ENCODE assay signal across 1 cellular context in the genomic region with DNA sequence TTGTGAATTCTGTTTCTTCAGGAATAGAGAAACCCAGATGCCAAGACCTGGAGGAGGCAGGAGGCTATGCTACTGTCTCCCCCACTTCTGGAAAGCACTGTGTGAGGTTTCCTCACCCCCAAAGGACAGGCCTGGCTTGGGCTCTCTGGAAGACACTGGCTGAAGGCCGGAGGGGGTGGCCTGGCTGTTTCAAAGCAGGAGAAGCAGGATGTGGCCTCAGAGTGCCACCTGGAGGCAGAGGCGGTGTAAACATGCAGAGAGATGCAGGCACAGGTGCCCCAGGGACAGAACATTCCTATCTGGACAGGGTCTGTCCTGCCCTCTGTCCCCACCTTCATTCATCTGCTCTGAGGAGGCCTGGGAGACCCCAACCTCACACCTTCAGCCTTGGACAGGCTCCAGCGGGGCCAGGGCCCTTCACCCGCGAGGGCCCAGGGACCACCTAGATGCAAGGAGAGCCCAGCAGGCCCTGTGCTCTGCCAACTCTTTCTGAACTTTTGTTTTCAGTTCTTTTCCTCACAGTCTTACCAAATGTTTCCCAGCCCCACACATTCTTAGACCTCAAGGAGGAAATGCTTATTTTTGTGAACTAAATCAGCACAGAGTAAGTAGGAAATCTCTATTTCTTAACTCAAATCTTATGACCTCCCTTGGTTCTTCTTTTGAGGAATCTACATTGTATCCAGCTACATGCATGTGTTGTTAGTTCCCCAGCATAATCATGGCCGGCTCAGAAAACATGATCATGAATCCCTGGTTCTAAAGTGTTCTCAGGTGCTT.
A peak's percentile ranks its signal among the peaks of the same experiment; 100 is the strongest.
TF ChIP-seq lines count a peak whose summit lies in the region.

No MANE protein-coding gene starts in this region.

TF ChIP-seq in HepG2, 621 proteins besides CTCF, POLR2A, EP300 and RAD21 (continued from another document and continues in another):
- TF ChIP-seq, protein P1, sequence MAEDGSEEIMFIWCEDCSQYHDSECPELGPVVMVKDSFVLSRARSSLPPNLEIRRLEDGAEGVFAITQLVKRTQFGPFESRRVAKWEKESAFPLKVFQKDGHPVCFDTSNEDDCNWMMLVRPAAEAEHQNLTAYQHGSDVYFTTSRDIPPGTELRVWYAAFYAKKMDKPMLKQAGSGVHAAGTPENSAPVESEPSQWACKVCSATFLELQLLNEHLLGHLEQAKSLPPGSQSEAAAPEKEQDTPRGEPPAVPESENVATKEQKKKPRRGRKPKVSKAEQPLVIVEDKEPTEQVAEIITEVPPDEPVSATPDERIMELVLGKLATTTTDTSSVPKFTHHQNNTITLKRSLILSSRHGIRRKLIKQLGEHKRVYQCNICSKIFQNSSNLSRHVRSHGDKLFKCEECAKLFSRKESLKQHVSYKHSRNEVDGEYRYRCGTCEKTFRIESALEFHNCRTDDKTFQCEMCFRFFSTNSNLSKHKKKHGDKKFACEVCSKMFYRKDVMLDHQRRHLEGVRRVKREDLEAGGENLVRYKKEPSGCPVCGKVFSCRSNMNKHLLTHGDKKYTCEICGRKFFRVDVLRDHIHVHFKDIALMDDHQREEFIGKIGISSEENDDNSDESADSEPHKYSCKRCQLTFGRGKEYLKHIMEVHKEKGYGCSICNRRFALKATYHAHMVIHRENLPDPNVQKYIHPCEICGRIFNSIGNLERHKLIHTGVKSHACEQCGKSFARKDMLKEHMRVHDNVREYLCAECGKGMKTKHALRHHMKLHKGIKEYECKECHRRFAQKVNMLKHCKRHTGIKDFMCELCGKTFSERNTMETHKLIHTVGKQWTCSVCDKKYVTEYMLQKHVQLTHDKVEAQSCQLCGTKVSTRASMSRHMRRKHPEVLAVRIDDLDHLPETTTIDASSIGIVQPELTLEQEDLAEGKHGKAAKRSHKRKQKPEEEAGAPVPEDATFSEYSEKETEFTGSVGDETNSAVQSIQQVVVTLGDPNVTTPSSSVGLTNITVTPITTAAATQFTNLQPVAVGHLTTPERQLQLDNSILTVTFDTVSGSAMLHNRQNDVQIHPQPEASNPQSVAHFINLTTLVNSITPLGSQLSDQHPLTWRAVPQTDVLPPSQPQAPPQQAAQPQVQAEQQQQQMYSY (CRISPR knock-in tag; IDR thresholded peaks at IDR 0.05): no peak
- TF ChIP-seq BORCS8-MEF2B (CRISPR knock-in tag; IDR thresholded peaks at IDR 0.05) (no peak), ZNF253 (CRISPR knock-in tag; IDR thresholded peaks at IDR 0.05; ENCODE audit: borderline replicate concordance) (no peak), MAF1 (CRISPR knock-in tag; IDR thresholded peaks at IDR 0.05; ENCODE audit: borderline replicate concordance) (no peak), TEAD3 (CRISPR knock-in tag; optimal IDR thresholded peaks at IDR 0.05; ENCODE audit: borderline replicate concordance) (peak; percentile 50), REPIN1 (CRISPR knock-in tag; IDR thresholded peaks at IDR 0.05; ENCODE audit: borderline replicate concordance, low read depth) (no peak), NCOA5 (CRISPR knock-in tag; IDR thresholded peaks at IDR 0.05) (no peak), ADNP (CRISPR knock-in tag; IDR thresholded peaks at IDR 0.05) (no peak), ZNF451 (CRISPR knock-in tag; IDR thresholded peaks at IDR 0.05) (no peak), ELF4 (CRISPR knock-in tag; IDR thresholded peaks at IDR 0.05; ENCODE audit: borderline replicate concordance) (no peak), KLF16 (CRISPR knock-in tag; IDR thresholded peaks at IDR 0.05) (peak in 1 of 2 experiments; percentile 57; a peak in 1 of 4 replicates), HOXA7 (CRISPR knock-in tag; IDR thresholded peaks at IDR 0.05) (no peak), ZNF879 (CRISPR knock-in tag; IDR thresholded peaks at IDR 0.05) (no peak), ZNF354B (CRISPR knock-in tag; IDR thresholded peaks at IDR 0.05) (no peak), CBX2 (IDR thresholded peaks at IDR 0.05; ENCODE audit: low read depth, low read length) (no peak), CBX2 (CRISPR knock-in tag; IDR thresholded peaks at IDR 0.05; ENCODE audit: low read depth) (no peak), SRF (IDR thresholded peaks at IDR 0.05; ENCODE audit: low read depth, low read length) (no peak), ARNT (IDR thresholded peaks at IDR 0.05) (no peak), MEF2D (CRISPR knock-in tag; IDR thresholded peaks at IDR 0.05) (no peak), SMYD3 (CRISPR knock-in tag; IDR thresholded peaks at IDR 0.05) (no peak), CBFB (CRISPR knock-in tag; IDR thresholded peaks at IDR 0.05) (no peak), RELA (CRISPR knock-in tag; IDR thresholded peaks at IDR 0.05) (no peak), HOXA9 (CRISPR knock-in tag; IDR thresholded peaks at IDR 0.05; ENCODE audit: borderline replicate concordance) (no peak), ZNF207 (IDR thresholded peaks at IDR 0.05; ENCODE audit: borderline replicate concordance) (no peak)
- TF ChIP-seq, protein P2, sequence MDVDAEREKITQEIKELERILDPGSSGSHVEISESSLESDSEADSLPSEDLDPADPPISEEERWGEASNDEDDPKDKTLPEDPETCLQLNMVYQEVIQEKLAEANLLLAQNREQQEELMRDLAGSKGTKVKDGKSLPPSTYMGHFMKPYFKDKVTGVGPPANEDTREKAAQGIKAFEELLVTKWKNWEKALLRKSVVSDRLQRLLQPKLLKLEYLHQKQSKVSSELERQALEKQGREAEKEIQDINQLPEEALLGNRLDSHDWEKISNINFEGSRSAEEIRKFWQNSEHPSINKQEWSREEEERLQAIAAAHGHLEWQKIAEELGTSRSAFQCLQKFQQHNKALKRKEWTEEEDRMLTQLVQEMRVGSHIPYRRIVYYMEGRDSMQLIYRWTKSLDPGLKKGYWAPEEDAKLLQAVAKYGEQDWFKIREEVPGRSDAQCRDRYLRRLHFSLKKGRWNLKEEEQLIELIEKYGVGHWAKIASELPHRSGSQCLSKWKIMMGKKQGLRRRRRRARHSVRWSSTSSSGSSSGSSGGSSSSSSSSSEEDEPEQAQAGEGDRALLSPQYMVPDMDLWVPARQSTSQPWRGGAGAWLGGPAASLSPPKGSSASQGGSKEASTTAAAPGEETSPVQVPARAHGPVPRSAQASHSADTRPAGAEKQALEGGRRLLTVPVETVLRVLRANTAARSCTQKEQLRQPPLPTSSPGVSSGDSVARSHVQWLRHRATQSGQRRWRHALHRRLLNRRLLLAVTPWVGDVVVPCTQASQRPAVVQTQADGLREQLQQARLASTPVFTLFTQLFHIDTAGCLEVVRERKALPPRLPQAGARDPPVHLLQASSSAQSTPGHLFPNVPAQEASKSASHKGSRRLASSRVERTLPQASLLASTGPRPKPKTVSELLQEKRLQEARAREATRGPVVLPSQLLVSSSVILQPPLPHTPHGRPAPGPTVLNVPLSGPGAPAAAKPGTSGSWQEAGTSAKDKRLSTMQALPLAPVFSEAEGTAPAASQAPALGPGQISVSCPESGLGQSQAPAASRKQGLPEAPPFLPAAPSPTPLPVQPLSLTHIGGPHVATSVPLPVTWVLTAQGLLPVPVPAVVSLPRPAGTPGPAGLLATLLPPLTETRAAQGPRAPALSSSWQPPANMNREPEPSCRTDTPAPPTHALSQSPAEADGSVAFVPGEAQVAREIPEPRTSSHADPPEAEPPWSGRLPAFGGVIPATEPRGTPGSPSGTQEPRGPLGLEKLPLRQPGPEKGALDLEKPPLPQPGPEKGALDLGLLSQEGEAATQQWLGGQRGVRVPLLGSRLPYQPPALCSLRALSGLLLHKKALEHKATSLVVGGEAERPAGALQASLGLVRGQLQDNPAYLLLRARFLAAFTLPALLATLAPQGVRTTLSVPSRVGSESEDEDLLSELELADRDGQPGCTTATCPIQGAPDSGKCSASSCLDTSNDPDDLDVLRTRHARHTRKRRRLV (CRISPR knock-in tag; IDR thresholded peaks at IDR 0.05): no peak
- TF ChIP-seq, protein P3, sequence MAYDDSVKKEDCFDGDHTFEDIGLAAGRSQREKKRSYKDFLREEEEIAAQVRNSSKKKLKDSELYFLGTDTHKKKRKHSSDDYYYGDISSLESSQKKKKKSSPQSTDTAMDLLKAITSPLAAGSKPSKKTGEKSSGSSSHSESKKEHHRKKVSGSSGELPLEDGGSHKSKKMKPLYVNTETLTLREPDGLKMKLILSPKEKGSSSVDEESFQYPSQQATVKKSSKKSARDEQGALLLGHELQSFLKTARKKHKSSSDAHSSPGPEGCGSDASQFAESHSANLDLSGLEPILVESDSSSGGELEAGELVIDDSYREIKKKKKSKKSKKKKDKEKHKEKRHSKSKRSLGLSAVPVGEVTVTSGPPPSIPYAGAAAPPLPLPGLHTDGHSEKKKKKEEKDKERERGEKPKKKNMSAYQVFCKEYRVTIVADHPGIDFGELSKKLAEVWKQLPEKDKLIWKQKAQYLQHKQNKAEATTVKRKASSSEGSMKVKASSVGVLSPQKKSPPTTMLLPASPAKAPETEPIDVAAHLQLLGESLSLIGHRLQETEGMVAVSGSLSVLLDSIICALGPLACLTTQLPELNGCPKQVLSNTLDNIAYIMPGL (CRISPR knock-in tag; IDR thresholded peaks at IDR 0.05; ENCODE audit: borderline replicate concordance in 1 of 2, low read depth in 1 of 2): peak in 1 of 2 experiments; percentile 55; a peak in 1 of 4 replicates
- TF ChIP-seq, protein P4, sequence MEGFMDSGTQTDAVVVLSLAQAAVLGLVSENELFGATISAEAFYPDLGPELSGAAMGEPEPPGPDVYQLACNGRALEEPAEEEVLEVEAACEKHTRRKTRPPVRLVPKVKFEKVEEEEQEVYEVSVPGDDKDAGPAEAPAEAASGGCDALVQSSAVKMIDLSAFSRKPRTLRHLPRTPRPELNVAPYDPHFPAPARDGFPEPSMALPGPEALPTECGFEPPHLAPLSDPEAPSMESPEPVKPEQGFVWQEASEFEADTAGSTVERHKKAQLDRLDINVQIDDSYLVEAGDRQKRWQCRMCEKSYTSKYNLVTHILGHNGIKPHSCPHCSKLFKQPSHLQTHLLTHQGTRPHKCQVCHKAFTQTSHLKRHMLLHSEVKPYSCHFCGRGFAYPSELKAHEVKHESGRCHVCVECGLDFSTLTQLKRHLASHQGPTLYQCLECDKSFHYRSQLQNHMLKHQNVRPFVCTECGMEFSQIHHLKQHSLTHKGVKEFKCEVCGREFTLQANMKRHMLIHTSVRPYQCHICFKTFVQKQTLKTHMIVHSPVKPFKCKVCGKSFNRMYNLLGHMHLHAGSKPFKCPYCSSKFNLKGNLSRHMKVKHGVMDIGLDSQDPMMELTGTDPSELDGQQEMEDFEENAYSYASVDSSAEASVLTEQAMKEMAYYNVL (CRISPR knock-in tag; IDR thresholded peaks at IDR 0.05; ENCODE audit: borderline replicate concordance): no peak
- TF ChIP-seq, protein P5, sequence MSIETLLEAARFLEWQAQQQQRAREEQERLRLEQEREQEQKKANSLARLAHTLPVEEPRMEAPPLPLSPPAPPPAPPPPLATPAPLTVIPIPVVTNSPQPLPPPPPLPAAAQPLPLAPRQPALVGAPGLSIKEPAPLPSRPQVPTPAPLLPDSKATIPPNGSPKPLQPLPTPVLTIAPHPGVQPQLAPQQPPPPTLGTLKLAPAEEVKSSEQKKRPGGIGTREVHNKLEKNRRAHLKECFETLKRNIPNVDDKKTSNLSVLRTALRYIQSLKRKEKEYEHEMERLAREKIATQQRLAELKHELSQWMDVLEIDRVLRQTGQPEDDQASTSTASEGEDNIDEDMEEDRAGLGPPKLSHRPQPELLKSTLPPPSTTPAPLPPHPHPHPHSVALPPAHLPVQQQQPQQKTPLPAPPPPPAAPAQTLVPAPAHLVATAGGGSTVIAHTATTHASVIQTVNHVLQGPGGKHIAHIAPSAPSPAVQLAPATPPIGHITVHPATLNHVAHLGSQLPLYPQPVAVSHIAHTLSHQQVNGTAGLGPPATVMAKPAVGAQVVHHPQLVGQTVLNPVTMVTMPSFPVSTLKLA (IDR thresholded peaks at IDR 0.05): no peak
- TF ChIP-seq, protein P6, sequence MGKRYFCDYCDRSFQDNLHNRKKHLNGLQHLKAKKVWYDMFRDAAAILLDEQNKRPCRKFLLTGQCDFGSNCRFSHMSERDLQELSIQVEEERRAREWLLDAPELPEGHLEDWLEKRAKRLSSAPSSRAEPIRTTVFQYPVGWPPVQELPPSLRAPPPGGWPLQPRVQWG (CRISPR knock-in tag; IDR thresholded peaks at IDR 0.05; ENCODE audit: borderline replicate concordance, low read depth): no peak
- TF ChIP-seq, protein P7, sequence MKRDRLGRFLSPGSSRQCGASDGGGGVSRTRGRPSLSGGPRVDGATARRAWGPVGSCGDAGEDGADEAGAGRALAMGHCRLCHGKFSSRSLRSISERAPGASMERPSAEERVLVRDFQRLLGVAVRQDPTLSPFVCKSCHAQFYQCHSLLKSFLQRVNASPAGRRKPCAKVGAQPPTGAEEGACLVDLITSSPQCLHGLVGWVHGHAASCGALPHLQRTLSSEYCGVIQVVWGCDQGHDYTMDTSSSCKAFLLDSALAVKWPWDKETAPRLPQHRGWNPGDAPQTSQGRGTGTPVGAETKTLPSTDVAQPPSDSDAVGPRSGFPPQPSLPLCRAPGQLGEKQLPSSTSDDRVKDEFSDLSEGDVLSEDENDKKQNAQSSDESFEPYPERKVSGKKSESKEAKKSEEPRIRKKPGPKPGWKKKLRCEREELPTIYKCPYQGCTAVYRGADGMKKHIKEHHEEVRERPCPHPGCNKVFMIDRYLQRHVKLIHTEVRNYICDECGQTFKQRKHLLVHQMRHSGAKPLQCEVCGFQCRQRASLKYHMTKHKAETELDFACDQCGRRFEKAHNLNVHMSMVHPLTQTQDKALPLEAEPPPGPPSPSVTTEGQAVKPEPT (CRISPR knock-in tag; IDR thresholded peaks at IDR 0.05; ENCODE audit: low read depth): no peak
- TF ChIP-seq, protein P8, sequence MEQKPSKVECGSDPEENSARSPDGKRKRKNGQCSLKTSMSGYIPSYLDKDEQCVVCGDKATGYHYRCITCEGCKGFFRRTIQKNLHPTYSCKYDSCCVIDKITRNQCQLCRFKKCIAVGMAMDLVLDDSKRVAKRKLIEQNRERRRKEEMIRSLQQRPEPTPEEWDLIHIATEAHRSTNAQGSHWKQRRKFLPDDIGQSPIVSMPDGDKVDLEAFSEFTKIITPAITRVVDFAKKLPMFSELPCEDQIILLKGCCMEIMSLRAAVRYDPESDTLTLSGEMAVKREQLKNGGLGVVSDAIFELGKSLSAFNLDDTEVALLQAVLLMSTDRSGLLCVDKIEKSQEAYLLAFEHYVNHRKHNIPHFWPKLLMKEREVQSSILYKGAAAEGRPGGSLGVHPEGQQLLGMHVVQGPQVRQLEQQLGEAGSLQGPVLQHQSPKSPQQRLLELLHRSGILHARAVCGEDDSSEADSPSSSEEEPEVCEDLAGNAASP (CRISPR knock-in tag; IDR thresholded peaks at IDR 0.05; ENCODE audit: borderline replicate concordance): 0 out of 2 replicates have a peak, but pooled peaks have one; percentile 31
- TF ChIP-seq, protein P9, sequence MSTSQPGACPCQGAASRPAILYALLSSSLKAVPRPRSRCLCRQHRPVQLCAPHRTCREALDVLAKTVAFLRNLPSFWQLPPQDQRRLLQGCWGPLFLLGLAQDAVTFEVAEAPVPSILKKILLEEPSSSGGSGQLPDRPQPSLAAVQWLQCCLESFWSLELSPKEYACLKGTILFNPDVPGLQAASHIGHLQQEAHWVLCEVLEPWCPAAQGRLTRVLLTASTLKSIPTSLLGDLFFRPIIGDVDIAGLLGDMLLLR (CRISPR knock-in tag; IDR thresholded peaks at IDR 0.05): no peak
- TF ChIP-seq, protein P10, sequence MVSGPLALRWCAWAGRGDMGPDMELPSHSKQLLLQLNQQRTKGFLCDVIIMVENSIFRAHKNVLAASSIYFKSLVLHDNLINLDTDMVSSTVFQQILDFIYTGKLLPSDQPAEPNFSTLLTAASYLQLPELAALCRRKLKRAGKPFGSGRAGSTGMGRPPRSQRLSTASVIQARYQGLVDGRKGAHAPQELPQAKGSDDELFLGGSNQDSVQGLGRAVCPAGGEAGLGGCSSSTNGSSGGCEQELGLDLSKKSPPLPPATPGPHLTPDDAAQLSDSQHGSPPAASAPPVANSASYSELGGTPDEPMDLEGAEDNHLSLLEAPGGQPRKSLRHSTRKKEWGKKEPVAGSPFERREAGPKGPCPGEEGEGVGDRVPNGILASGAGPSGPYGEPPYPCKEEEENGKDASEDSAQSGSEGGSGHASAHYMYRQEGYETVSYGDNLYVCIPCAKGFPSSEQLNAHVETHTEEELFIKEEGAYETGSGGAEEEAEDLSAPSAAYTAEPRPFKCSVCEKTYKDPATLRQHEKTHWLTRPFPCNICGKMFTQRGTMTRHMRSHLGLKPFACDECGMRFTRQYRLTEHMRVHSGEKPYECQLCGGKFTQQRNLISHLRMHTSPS (CRISPR knock-in tag; IDR thresholded peaks at IDR 0.05; ENCODE audit: low read depth): no peak
